35 cellular contexts compared by ENCODE assay signal in the genomic region with DNA sequence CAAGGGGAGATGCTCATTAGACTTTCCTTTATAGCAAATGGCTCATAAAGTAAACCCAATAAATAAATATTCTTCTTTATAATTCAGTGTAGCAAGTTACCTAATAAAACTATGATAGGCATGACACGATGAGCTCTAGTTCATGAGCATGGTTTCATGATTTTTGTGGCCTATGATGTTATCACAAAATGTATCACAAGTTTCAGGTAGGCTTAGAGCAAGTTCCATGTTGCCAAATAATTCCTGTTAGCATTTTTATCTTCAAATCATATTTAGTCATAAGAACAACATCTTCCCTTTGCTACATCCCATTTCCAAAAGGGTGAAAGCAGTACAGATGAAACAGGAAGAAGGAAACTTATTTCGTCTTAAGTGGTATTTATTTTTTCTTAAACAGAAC.
"Had no signal": no experiment of that assay in that cellular context is flagged by ENCODE, and none has a peak within 500 bp of the region (broad histone marks: within the 10 kb centered on the region; RNA-seq: fewer than 3 reads in every experiment).

No MANE protein-coding gene starts in this region.

- H3K4me3 ChIP-seq: MG63 had no signal

- H3K9me3 ChIP-seq: MG63 had no signal

- H3K9ac ChIP-seq: KMS-11 had no signal

- H3K36me3 ChIP-seq: MG63 had no signal

- H3K27me3 ChIP-seq: MG63 had no signal

- H3K4me2 ChIP-seq: KMS-11 had no signal

- DNase-seq: Karpas-422, Kasumi-1, KG1, MG63, MM.1S, MV-4-11, NCI-H1048, NCI-H1092, NCI-H1092 treated with DMSO at 0.1 percent for 48 hours, NCI-H1105, NCI-H1105 treated with DMSO at 0.1 percent for 48 hours, NCI-H1417, NCI-H1417 treated with DMSO at 0.1 percent for 48 hours, NCI-H1436, NCI-H1436 treated with DMSO at 0.1 percent for 48 hours, NCI-H146, NCI-H1694, NCI-H1694 treated with DMSO at 0.1 percent for 48 hours, NCI-H187, NCI-H187 treated with DMSO at 0.1 percent for 48 hours, NCI-H1930, NCI-H2029, NCI-H2029 treated with DMSO at 0.1 percent for 48 hours, NCI-H2081, NCI-H2081 treated with DMSO at 0.1 percent for 48 hours, NCI-H2107, NCI-H2171, NCI-H2171 treated with DMSO at 0.1 percent for 48 hours, NCI-H2227 treated with DMSO at 0.1 percent for 48 hours, NCI-H226, NCI-H345, NCI-H446, NCI-H446 treated with DMSO at 0.1 percent for 48 hours, NCI-H510A had no signal

- H3K27ac ChIP-seq: KMS-11 had no signal
